9 cellular contexts compared by ENCODE assay signal in the genomic region with DNA sequence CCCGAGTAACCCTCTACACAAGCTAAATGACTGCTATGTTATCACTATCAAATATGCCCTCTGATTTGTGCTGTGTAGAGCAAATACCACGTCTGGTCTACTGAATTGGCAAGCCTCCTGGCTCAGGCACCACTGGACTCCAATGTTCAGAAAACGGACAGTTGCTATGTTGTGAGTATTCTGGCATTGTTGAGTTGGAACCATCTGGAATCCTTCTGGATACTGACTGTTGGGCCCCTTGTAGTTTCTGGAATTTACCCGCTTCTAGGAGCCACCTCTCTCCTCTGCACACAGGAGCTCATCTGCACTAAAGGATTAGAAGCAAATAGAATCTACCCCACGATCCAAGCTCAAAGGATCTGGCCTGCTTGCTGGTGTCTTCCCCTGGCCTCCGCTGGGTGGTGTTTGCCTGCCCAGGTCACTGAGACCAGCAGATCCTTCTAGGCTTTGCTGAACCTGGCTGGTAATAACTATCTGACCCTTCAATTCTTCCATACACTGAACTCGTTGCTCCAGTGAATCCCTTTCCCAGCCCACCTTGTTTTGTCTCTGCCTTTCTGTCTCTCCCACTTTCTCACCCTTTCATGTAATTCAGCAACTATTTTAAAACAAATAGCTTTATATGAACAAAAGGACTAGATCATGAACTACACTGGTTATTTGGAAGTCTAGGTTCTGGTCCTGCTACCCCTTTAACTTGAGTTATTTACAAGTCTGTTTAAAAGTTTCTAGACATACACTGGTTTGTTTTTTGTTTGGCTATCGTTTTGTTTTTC. TPM values are rescaled to one million over a fixed set of nuclear protein-coding genes. Genes with fewer than 3 reads are reported as not detected.
A peak's percentile ranks its signal among the peaks of the same experiment; 100 is the strongest.
DNase-seq lines count a peak whose midpoint lies in the region; ATAC-seq and TF ChIP-seq lines count a peak whose summit lies in the region.
"Had no signal": no experiment of that assay in that cellular context is flagged by ENCODE, and none has a peak within 500 bp of the region (broad histone marks: within the 10 kb centered on the region; RNA-seq: fewer than 3 reads in every experiment).

No MANE protein-coding gene starts in this region.

- in situ Hi-C loops in brain microvascular endothelial cell (cut with HindIII; ENCODE audit: low pct_ligation_motif_present, low sequenced_read_pairs) = no loop called here

- no peak overlapping the region for H3K27ac ChIP-seq in AG04450 (ENCODE audit: low read depth, low read length)
- H3K27ac ChIP-seq in brain microvascular endothelial cell = no peak overlapping the region
- peak overlapping the region; percentile 89 for H3K27ac ChIP-seq in mesodermal cell (ENCODE audit: low read depth, low read length, severe bottlenecking)

- peaks cover 12% of the 10 kb centered on the region for H3K27me3 ChIP-seq in AG04450 (ENCODE audit: control insufficient read depth, insufficient read depth, low read length)
- H3K27me3 ChIP-seq in brain microvascular endothelial cell (replicated peaks) = peaks cover 3% of the 10 kb centered on the region

- DNase-seq in AG04450 (ENCODE audit: low read depth, low spot score) = no peak
- DNase-seq in GM20000 (ENCODE audit: low spot score) = peak; percentile 65
- DNase-seq in brain microvascular endothelial cell = peak; percentile 14
- no peak for DNase-seq in cortex of kidney (lab: John Stamatoyannopoulos, UW)
- DNase-seq in activated naive CD4-positive, alpha-beta T cell treated with anti-CD3 and anti-CD28 coated beads for 36 hours = no peak
- no peak for DNase-seq in putamen (ENCODE audit: low spot score)

- no peaks in the 10 kb centered on the region for H3K36me3 Mint-ChIP-seq in activated naive CD4-positive, alpha-beta T cell treated with anti-CD3 and anti-CD28 coated beads for 36 hours (ENCODE audit: low read depth)

- TF ChIP-seq CTCF in AG04450 (IDR thresholded peaks at IDR 0.05; ENCODE audit: low read depth, low read length) (peak; percentile 31; the same call in 1 of the 2 replicates), GM20000 (IDR thresholded peaks at IDR 0.05; ENCODE audit: extremely low read depth, missing control alignments) (peak; percentile 59), brain microvascular endothelial cell (IDR thresholded peaks at IDR 0.05; ENCODE audit: low read depth, low read length, missing control alignments) (peak; percentile 63)

- H3K4me3 ChIP-seq in AG04450 (ENCODE audit: low read depth, low read length) (no peak overlapping the region), brain microvascular endothelial cell (ENCODE audit: low read depth, low read length) (no peak overlapping the region), mesodermal cell (ENCODE audit: extremely low read depth, insufficient read depth, low read length, poor library complexity, severe bottlenecking) (peak overlapping the region; percentile 60)

- H3K9me3 Mint-ChIP-seq in activated naive CD4-positive, alpha-beta T cell treated with anti-CD3 and anti-CD28 coated beads for 36 hours = no peaks in the 10 kb centered on the region

- no peaks in the 10 kb centered on the region for H3K36me3 ChIP-seq in brain microvascular endothelial cell (replicated peaks)
- H3K36me3 ChIP-seq in mesodermal cell (ENCODE audit: control insufficient read depth, insufficient read depth, low read length) = peaks cover 7% of the 10 kb centered on the region

- intact Hi-C loops in activated naive CD4-positive, alpha-beta T cell treated with anti-CD3 and anti-CD28 coated beads for 36 hours (cut with micrococcal nuclease) = loop anchor here (5.0 kb wide), 1 partner anchor 297 kb away; no protein-coding TSS in a partner anchor

- H3K4me1 Mint-ChIP-seq in activated naive CD4-positive, alpha-beta T cell treated with anti-CD3 and anti-CD28 coated beads for 36 hours (ENCODE audit: low read depth) = peaks cover 25% of the 10 kb centered on the region

- ATAC-seq in HG03521 (IDR thresholded peaks at IDR 0.05; ENCODE audit: unreplicated experiment) = no peak

- CTCF ChIA-PET in AG04450 (lab: Charles Lee) = interaction anchor here (0.6 to 1.8 kb wide), 3 partner anchors 16 to 1154 kb away, joined by 4 to 8 read pairs (median 5); no protein-coding TSS in a partner anchor
- CTCF ChIA-PET in activated naive CD4-positive, alpha-beta T cell treated with anti-CD3 and anti-CD28 coated beads for 36 hours (lab: Charles Lee) = interaction anchor here (0.9 kb wide), 1 partner anchor 131 kb away, joined by 4 read pairs; no protein-coding TSS in a partner anchor

- peaks cover 3% of the 10 kb centered on the region; the same call in 1 of the 2 replicates for H3K9me3 ChIP-seq in AG04450 (ENCODE audit: control insufficient read depth, insufficient read depth, low read length)
- peaks cover 3% of the 10 kb centered on the region for H3K9me3 ChIP-seq in mesodermal cell (ENCODE audit: control insufficient read depth, low read length)

- no peak overlapping the region for H3K4me3 Mint-ChIP-seq in activated naive CD4-positive, alpha-beta T cell treated with anti-CD3 and anti-CD28 coated beads for 36 hours

- H3K4me1 ChIP-seq in mesodermal cell (ENCODE audit: control insufficient read depth, insufficient read depth, low read length, poor library complexity, severe bottlenecking) = peaks cover 21% of the 10 kb centered on the region

- no peak overlapping the region for H3K27ac Mint-ChIP-seq in activated naive CD4-positive, alpha-beta T cell treated with anti-CD3 and anti-CD28 coated beads for 36 hours

- H3K27me3 Mint-ChIP-seq in activated naive CD4-positive, alpha-beta T cell treated with anti-CD3 and anti-CD28 coated beads for 36 hours (ENCODE audit: low read depth) = peaks cover 32% of the 10 kb centered on the region

- POLR2A ChIA-PET in AG04450 (lab: Yijun Ruan, JAX) = interaction anchor here (1.1 kb wide), 1 partner anchor 16 kb away, joined by 5 read pairs; no protein-coding TSS in a partner anchor

- WGBS in mesodermal cell (ENCODE audit: insufficient coverage in 2 of 2), 2 experiments = 48 to 64% methylated on average over 5 to 7 of the region's 8 CpGs

RNA-seq across cellular contexts. Expression of gene HAAO, which starts 2.1 kb away (rescaled TPM):
- 3.1 and 4.2 TPM in 2 replicates for polyA plus RNA-seq in AG04450 (2011; rRNA removed)
- polyA minus RNA-seq in AG04450 (2011; rRNA and poly(A)+ RNA removed) = 3.5 and 3.9 TPM in 2 replicates
- 13.1 TPM for polyA plus RNA-seq in mesodermal cell (2013, experiment 1 of 2)
- polyA plus RNA-seq in mesodermal cell (2013, experiment 2 of 2) = 11.3 TPM
- total RNA-seq in activated naive CD4-positive, alpha-beta T cell treated with anti-CD3 and anti-CD28 coated beads for 36 hours = under 1 TPM; 0.41 to 0.52 TPM
- total RNA-seq: G401 had no signal

RNA-seq across cellular contexts. Expression of gene OXER1, which starts 30.5 kb away (rescaled TPM):
- polyA plus RNA-seq in AG04450 (2011; rRNA removed) = 0.27 and 0.37 TPM in 2 replicates
- polyA minus RNA-seq in AG04450 (2011; rRNA and poly(A)+ RNA removed) = 0.26 and 0.32 TPM in 2 replicates
- polyA plus RNA-seq in mesodermal cell (2013, experiment 1 of 2) = 2.3 TPM
- 1.6 TPM for polyA plus RNA-seq in mesodermal cell (2013, experiment 2 of 2)
- under 1 TPM in 1 of 2 experiments, not detected in 1; 0.14 TPM for total RNA-seq in activated naive CD4-positive, alpha-beta T cell treated with anti-CD3 and anti-CD28 coated beads for 36 hours
- total RNA-seq: G401 had no signal

Comparison
In these comparisons a context has a peak if more than half of its experiments do, and no peak if none do; other contexts are left out.
1. DNase-seq: peak in GM20000 (single experiment) and brain microvascular endothelial cell (single experiment); none in AG04450 (single experiment), cortex of kidney (single experiment), activated naive CD4-positive, alpha-beta T cell treated with anti-CD3 and anti-CD28 coated beads for 36 hours (single experiment) and putamen (single experiment).
2. Peak in every context shown above with its lines, with median percentiles within 50 percentile points of each other: CTCF ChIP-seq.